Comparison of ENCODE assay signal across 15 cellular contexts in genomic region chr22:28582806-28583205, GRCh38.
DNase-seq lines count a peak whose midpoint lies in the region; ATAC-seq and TF ChIP-seq lines count a peak whose summit lies in the region.
"Had no signal": no experiment of that assay in that cellular context is flagged by ENCODE, and none has a peak within 500 bp of the region (broad histone marks: within the 10 kb centered on the region; RNA-seq: fewer than 3 reads in every experiment).

No MANE protein-coding gene starts in this region.

- H4K5ac ChIP-seq in mesendoderm (ENCODE audit: low read length), result no peak overlapping the region

- no peak overlapping the region for H3K23ac ChIP-seq in mesendoderm (ENCODE audit: low read length)

- H3K4ac ChIP-seq in mesendoderm (ENCODE audit: low read depth, low read length), result no peak overlapping the region

- H2AK5ac ChIP-seq in mesendoderm (ENCODE audit: low read length), result no peak overlapping the region

- no peak overlapping the region for H2BK15ac ChIP-seq in mesendoderm (replicated peaks; ENCODE audit: low read depth)

- H4K8ac ChIP-seq in mesendoderm (ENCODE audit: low read depth, low read length), result no peak overlapping the region

- H3K18ac ChIP-seq in mesendoderm (ENCODE audit: low read length), result no peak overlapping the region

- H3K4me3 Mint-ChIP-seq in HFFc6, result peak overlapping the region; percentile 55
- H3K4me3 Mint-ChIP-seq: activated naive CD4-positive, alpha-beta T cell treated with anti-CD3 and anti-CD28 coated beads, Interleukin-2, amount 50 U/mL, for 24 hours had no signal

- ATAC-seq in HG02870 (IDR thresholded peaks at IDR 0.05; ENCODE audit: unreplicated experiment), result no peak

- H3K36me3 Mint-ChIP-seq in HFFc6 (ENCODE audit: low read depth), result no peaks in the 10 kb centered on the region
- H3K36me3 Mint-ChIP-seq: activated naive CD4-positive, alpha-beta T cell treated with anti-CD3 and anti-CD28 coated beads, Interleukin-2, amount 50 U/mL, for 24 hours had no signal

- no peak overlapping the region for H3K27ac ChIP-seq in mesendoderm (ENCODE audit: low read depth, low read length)
- H3K27ac ChIP-seq: BLaER1, WERI-Rb-1 had no signal

- H3K9ac ChIP-seq in mesendoderm (ENCODE audit: low read length), result no peak overlapping the region
- H3K9ac ChIP-seq: BLaER1 had no signal

- H3K27me3 Mint-ChIP-seq in HFFc6 (ENCODE audit: insufficient read depth), result no peaks in the 10 kb centered on the region

- no peaks in the 10 kb centered on the region for H3K79me1 ChIP-seq in mesendoderm (ENCODE audit: low read length)

- TF ChIP-seq CTCF in HFFc6 (IDR thresholded peaks at IDR 0.05) (no peak), cardiac fibroblast (IDR thresholded peaks at IDR 0.05; ENCODE audit: low read depth, low read length) (no peak)

- H3K56ac ChIP-seq in mesendoderm (ENCODE audit: low read length), result no peak overlapping the region

- H3K9me3 Mint-ChIP-seq in HFFc6, result no peaks in the 10 kb centered on the region
- H3K9me3 Mint-ChIP-seq: activated naive CD4-positive, alpha-beta T cell treated with anti-CD3 and anti-CD28 coated beads, Interleukin-2, amount 50 U/mL, for 24 hours had no signal

- H2BK5ac ChIP-seq in mesendoderm (ENCODE audit: low read length), result no peak overlapping the region

- H3K27me3 ChIP-seq in mesendoderm (ENCODE audit: insufficient read depth, low read length, poor library complexity), result no peaks in the 10 kb centered on the region
- H3K27me3 ChIP-seq: BLaER1 had no signal

- H3K4me2 ChIP-seq in mesendoderm (ENCODE audit: low read length), result no peak overlapping the region
- H3K4me2 ChIP-seq: BLaER1 had no signal

- H3K36me3 ChIP-seq in mesendoderm (ENCODE audit: control insufficient read depth, insufficient read depth, low read length), result no peaks in the 10 kb centered on the region
- H3K36me3 ChIP-seq: BLaER1 had no signal

- H3K4me1 Mint-ChIP-seq in HFFc6 (ENCODE audit: low read depth), result peaks cover 26% of the 10 kb centered on the region
- H3K4me1 Mint-ChIP-seq: activated naive CD4-positive, alpha-beta T cell treated with anti-CD3 and anti-CD28 coated beads, Interleukin-2, amount 50 U/mL, for 24 hours had no signal

- peak; percentile 87 for DNase-seq in AG08395 (ENCODE audit: low spot score)
- peak; percentile 85 for DNase-seq in HFFc6
- DNase-seq in cardiac fibroblast (ENCODE audit: low read depth in 2 of 2), result peak; percentile 80 to 81
- DNase-seq in mesendoderm, result peak; percentile 75
- DNase-seq in NCI-H2227 (lab: John Stamatoyannopoulos, UW; ENCODE audit: unreplicated experiment), result no peak
- DNase-seq in SK-N-DZ (ENCODE audit: low spot score), result no peak
- DNase-seq in SW 1271 (lab: John Stamatoyannopoulos, UW), result no peak
- DNase-seq: effector CD4-positive, alpha-beta T cell; NCI-H510A treated with DMSO at 0.1 percent for 48 hours; SHP77; stimulated activated CD4-positive, alpha-beta T cell treated with anti-CD3 and anti-CD28 coated beads, Interleukin-1b, Interleukin-23, amount 100 ng/mL, for 48 hours; WERI-Rb-1 had no signal

- H2BK120ac ChIP-seq in mesendoderm (ENCODE audit: low read depth, low read length), result no peak overlapping the region

- H3K79me2 ChIP-seq in mesendoderm (ENCODE audit: control insufficient read depth, insufficient read depth, low read length), result no peaks in the 10 kb centered on the region

- H3K27ac Mint-ChIP-seq in HFFc6, result peak overlapping the region; percentile 80
- H3K27ac Mint-ChIP-seq: activated naive CD4-positive, alpha-beta T cell treated with anti-CD3 and anti-CD28 coated beads, Interleukin-2, amount 50 U/mL, for 24 hours had no signal

- H3K4me3 ChIP-seq in cardiac fibroblast (replicated peaks in 1 of 2; ENCODE audit: low read depth in 2 of 2, low read length in 2 of 2) (no peak overlapping the region), mesendoderm (ENCODE audit: low read length) (no peak overlapping the region)
- H3K4me3 ChIP-seq: BLaER1 had no signal

- WGBS in mesendoderm (ENCODE audit: extremely low coverage, insufficient coverage, low lambda C conversion rate), result no CpG with 5 or more reads among the region's 3 CpGs

- H3K4me1 ChIP-seq in mesendoderm (ENCODE audit: control insufficient read depth, low read depth, low read length), result no peaks in the 10 kb centered on the region
- H3K4me1 ChIP-seq: BLaER1 had no signal

Comparison
In these comparisons a context has a peak if more than half of its experiments do, and no peak if none do; other contexts are left out.
1. DNase-seq: peak in AG08395 (single experiment), HFFc6 (single experiment), cardiac fibroblast (2 of 2) and mesendoderm (single experiment); none in NCI-H2227 (single experiment), SK-N-DZ (single experiment) and SW 1271 (0 of 2).